36 cellular contexts compared by ENCODE assay signal in the genomic region with DNA sequence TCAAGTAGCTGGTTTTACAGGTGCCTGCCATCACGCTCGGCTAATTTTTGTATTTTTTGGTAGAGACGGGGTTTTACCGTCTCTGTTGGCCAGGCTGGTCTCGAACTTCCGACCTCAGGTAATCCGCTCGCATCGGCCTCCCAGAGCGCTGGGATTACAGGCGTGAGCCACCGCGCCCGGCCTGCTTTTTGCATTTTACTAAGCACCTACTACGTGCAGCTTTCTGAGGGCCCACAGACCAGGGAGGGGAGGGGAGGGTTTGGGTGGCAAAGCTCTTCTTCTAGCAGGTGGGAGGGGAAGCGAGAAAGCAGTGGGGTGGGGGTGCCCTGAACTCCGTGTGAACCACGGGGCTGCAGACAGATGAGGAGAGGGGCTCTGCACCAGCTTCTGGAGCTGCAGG. TPM values are rescaled to one million over a fixed set of nuclear protein-coding genes. Genes with fewer than 3 reads are reported as not detected.
"Had no signal": no experiment of that assay in that cellular context is flagged by ENCODE, and none has a peak within 500 bp of the region (broad histone marks: within the 10 kb centered on the region; RNA-seq: fewer than 3 reads in every experiment).

No MANE protein-coding gene starts in this region.

- FAIRE-seq: astrocyte, bronchial epithelial cell, colon had no signal

- DNase-seq: activated B cell treated with CpG ODN at 0.5 μM for 24 hours; activated CD4-positive, alpha-beta memory T cell treated with anti-CD3 and anti-CD28 coated beads for 36 hours; activated CD4-positive, alpha-beta T cell treated with anti-CD3 and anti-CD28 coated beads for 48 hours; activated CD8-positive, alpha-beta memory T cell treated with anti-CD3 and anti-CD28 coated beads, Interleukin-2, amount 10 ng/mL, durations not matched to agents 7 days and 5 days; activated CD8-positive, alpha-beta memory T cell treated with anti-CD3 and anti-CD28 coated beads, Interleukin-2, amount 50 U/mL, for 4 hours; activated CD8-positive, alpha-beta T cell treated with anti-CD3 and anti-CD28 coated beads, Interleukin-2, amount 10 ng/mL, durations not matched to agents 7 days and 5 days; activated effector memory CD4-positive, alpha-beta T cell treated with anti-CD3 and anti-CD28 coated beads, Interleukin-2, amount 50 U/mL, for 16 hours; activated naive CD4-positive, alpha-beta T cell treated with anti-CD3 and anti-CD28 coated beads for 36 hours; activated T-cell treated with anti-CD3 and anti-CD28 coated beads, Interleukin-2, amount 50 U/mL, for 1 hour; activated T-cell treated with anti-CD3 and anti-CD28 coated beads, Interleukin-2, amount 50 U/mL, for 48 hours; amniotic stem cell; anterior cingulate cortex; brain microvascular endothelial cell; cortex of kidney; dermis blood vessel endothelial cell; effector CD4-positive, alpha-beta T cell; effector memory CD8-positive, alpha-beta T cell; erythroblast; foreskin keratinocyte; gastrocnemius medialis; glutamatergic neuron; heart left ventricle; T-helper 1 cell; T-helper 17 cell; T1000; WERI-Rb-1 had no signal

- H3K9me3 ChIP-seq: esophagus muscularis mucosa, gastrocnemius medialis, heart left ventricle had no signal

- H3K4me1 ChIP-seq: foreskin keratinocyte, gastrocnemius medialis had no signal

- H3K27ac ChIP-seq: brain microvascular endothelial cell, foreskin keratinocyte, WERI-Rb-1 had no signal

- H3K4me3 ChIP-seq: esophagus muscularis mucosa, gastrocnemius medialis, heart left ventricle had no signal

- ATAC-seq: activated CD4-positive, CD25-positive, alpha-beta regulatory T cell treated with anti-CD3 and anti-CD28 coated beads, Interleukin-2, amount 50 U/mL, for 24 hours; activated CD8-positive, alpha-beta memory T cell treated with anti-CD3 and anti-CD28 coated beads, Interleukin-2, amount 10 ng/mL, durations not matched to agents 7 days and 5 days; activated CD8-positive, alpha-beta T cell treated with anti-CD3 and anti-CD28 coated beads, Interleukin-2, amount 10 ng/mL, durations not matched to agents 7 days and 5 days; effector memory CD8-positive, alpha-beta T cell; foreskin keratinocyte; heart left ventricle; T-helper 17 cell had no signal

- H3K36me3 ChIP-seq: brain microvascular endothelial cell, gastrocnemius medialis had no signal

RNA-seq across cellular contexts. Expression of a gene that starts 15.0 kb away (rescaled TPM):
- total RNA-seq: activated B cell treated with CpG ODN at 0.5 μM for 24 hours; activated CD8-positive, alpha-beta memory T cell treated with anti-CD3 and anti-CD28 coated beads, Interleukin-2, amount 10 ng/mL, durations not matched to agents 7 days and 5 days; activated CD8-positive, alpha-beta T cell treated with anti-CD3 and anti-CD28 coated beads, Interleukin-2, amount 10 ng/mL, durations not matched to agents 7 days and 5 days; activated T-helper 2 cell treated with anti-CD3 and anti-CD28 coated beads, Interferon-gamma antibody, Interleukin-2, Interleukin-4, amounts not matched to agents 10 μg/mL and 5 μg/mL and 100 μg/mL, durations not matched to agents 14 hours and 24 hours and 36 hours; T-helper 17 cell had no signal

RNA-seq across cellular contexts. Expression of a gene that starts 27.2 kb away (rescaled TPM):
- total RNA-seq: activated B cell treated with CpG ODN at 0.5 μM for 24 hours; activated CD4-positive, alpha-beta memory T cell treated with anti-CD3 and anti-CD28 coated beads for 36 hours; activated CD8-positive, alpha-beta memory T cell treated with anti-CD3 and anti-CD28 coated beads for 36 hours; activated CD8-positive, alpha-beta memory T cell treated with anti-CD3 and anti-CD28 coated beads, Interleukin-2, amount 10 ng/mL, durations not matched to agents 7 days and 5 days; activated CD8-positive, alpha-beta T cell treated with anti-CD3 and anti-CD28 coated beads, Interleukin-2, amount 10 ng/mL, durations not matched to agents 7 days and 5 days; activated naive CD4-positive, alpha-beta T cell treated with anti-CD3 and anti-CD28 coated beads for 36 hours; activated T-helper 1 cell treated with anti-CD3 and anti-CD28 coated beads, Interleukin-12 subunit alpha, Interleukin-12 subunit beta, Interleukin-2, Interleukin-4 antibody, amounts not matched to agents 30 ng/mL and 10 ng/mL and 1 ng/mL, durations not matched to agents 14 hours and 24 hours and 36 hours; activated T-helper 2 cell treated with anti-CD3 and anti-CD28 coated beads, Interferon-gamma antibody, Interleukin-2, Interleukin-4, amounts not matched to agents 10 μg/mL and 5 μg/mL and 100 μg/mL, durations not matched to agents 14 hours and 24 hours and 36 hours; cardiac septum; dermis blood vessel endothelial cell; T-helper 17 cell had no signal

RNA-seq across cellular contexts. Expression of a gene that starts 28.5 kb away (rescaled TPM):
- total RNA-seq: activated B cell treated with CpG ODN at 0.5 μM for 24 hours; activated CD4-positive, alpha-beta memory T cell treated with anti-CD3 and anti-CD28 coated beads for 36 hours; activated CD8-positive, alpha-beta memory T cell treated with anti-CD3 and anti-CD28 coated beads for 36 hours; activated CD8-positive, alpha-beta T cell treated with anti-CD3 and anti-CD28 coated beads, Interleukin-2, amount 10 ng/mL, durations not matched to agents 7 days and 5 days; activated naive CD4-positive, alpha-beta T cell treated with anti-CD3 and anti-CD28 coated beads for 36 hours; activated T-helper 1 cell treated with anti-CD3 and anti-CD28 coated beads, Interleukin-12 subunit alpha, Interleukin-12 subunit beta, Interleukin-2, Interleukin-4 antibody, amounts not matched to agents 30 ng/mL and 10 ng/mL and 1 ng/mL, durations not matched to agents 14 hours and 24 hours and 36 hours; activated T-helper 2 cell treated with anti-CD3 and anti-CD28 coated beads, Interferon-gamma antibody, Interleukin-2, Interleukin-4, amounts not matched to agents 10 μg/mL and 5 μg/mL and 100 μg/mL, durations not matched to agents 14 hours and 24 hours and 36 hours; astrocyte; bronchial epithelial cell; cardiac septum; chondrocyte; dermis blood vessel endothelial cell; foreskin keratinocyte; gastrocnemius medialis; heart left ventricle; T-helper 17 cell had no signal
- polyA plus RNA-seq: foreskin keratinocyte, heart left ventricle had no signal
